9 cellular contexts compared by ENCODE assay signal in the genomic region with DNA sequence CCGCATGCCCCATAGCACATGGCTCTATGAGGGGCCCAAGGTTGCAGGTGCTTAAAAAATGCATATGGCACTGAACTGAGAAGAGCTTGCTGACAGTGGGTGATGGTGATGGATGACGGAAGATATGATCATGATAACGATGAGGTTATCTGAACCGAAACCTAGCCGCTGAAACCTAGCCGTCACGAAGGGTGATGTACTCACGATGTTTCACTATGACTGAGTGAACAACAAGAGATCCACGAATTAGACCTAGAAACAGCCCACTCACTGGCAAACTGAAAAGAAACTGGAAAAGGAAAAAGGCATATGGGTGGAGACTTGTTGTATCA. TPM values are rescaled to one million over a fixed set of nuclear protein-coding genes. Genes with fewer than 3 reads are reported as not detected.
A peak's percentile ranks its signal among the peaks of the same experiment; 100 is the strongest.
DNase-seq lines count a peak whose midpoint lies in the region; ATAC-seq lines count a peak whose summit lies in the region.
"Had no signal": no experiment of that assay in that cellular context is flagged by ENCODE, and none has a peak within 500 bp of the region (broad histone marks: within the 10 kb centered on the region; RNA-seq: fewer than 3 reads in every experiment).

No MANE protein-coding gene starts in this region.

- peak; percentile 89 for ATAC-seq in HG03354 (IDR thresholded peaks at IDR 0.05; ENCODE audit: poor library complexity, severe bottlenecking, unreplicated experiment)

- no peaks in the 10 kb centered on the region for H3K9me3 Mint-ChIP-seq in activated naive CD4-positive, alpha-beta T cell treated with anti-CD3 and anti-CD28 coated beads for 36 hours

- CTCF ChIA-PET in activated naive CD4-positive, alpha-beta T cell treated with anti-CD3 and anti-CD28 coated beads for 36 hours (lab: Charles Lee): interaction anchor here (0.6 to 4.6 kb wide), 5 partner anchors 14 to 330 kb away, joined by 3 to 21 read pairs (median 3); no protein-coding TSS in a partner anchor

- no peaks in the 10 kb centered on the region for H3K27me3 Mint-ChIP-seq in activated naive CD4-positive, alpha-beta T cell treated with anti-CD3 and anti-CD28 coated beads for 36 hours (ENCODE audit: low read depth)

- H3K27ac Mint-ChIP-seq in activated naive CD4-positive, alpha-beta T cell treated with anti-CD3 and anti-CD28 coated beads for 36 hours: peak overlapping the region; percentile 79

- H3K4me3 Mint-ChIP-seq in activated naive CD4-positive, alpha-beta T cell treated with anti-CD3 and anti-CD28 coated beads for 36 hours: peak overlapping the region; percentile 1

- H3K36me3 Mint-ChIP-seq in activated naive CD4-positive, alpha-beta T cell treated with anti-CD3 and anti-CD28 coated beads for 36 hours (ENCODE audit: low read depth): no peaks in the 10 kb centered on the region

- DNase-seq in stimulated activated naive CD4-positive, alpha-beta T cell treated with Interleukin-2 at 50 U/mL for 16 hours (lab: John Stamatoyannopoulos, UW): peak; percentile 75
- DNase-seq in stimulated activated naive CD4-positive, alpha-beta T cell (lab: John Stamatoyannopoulos, UW): no peak
- peak; percentile 89 for DNase-seq in activated naive CD4-positive, alpha-beta T cell treated with anti-CD3 and anti-CD28 coated beads for 36 hours
- DNase-seq in Kasumi-1 (lab: John Stamatoyannopoulos, UW): no peak
- DNase-seq in T1000 (lab: John Stamatoyannopoulos, UW): no peak
- DNase-seq in NCI-H345 treated with DMSO at 0.1 percent for 48 hours (lab: John Stamatoyannopoulos, UW; ENCODE audit: unreplicated experiment): no peak
- no peak for DNase-seq in HCEC 1CT
- DNase-seq: ACHN had no signal

- H3K4me1 Mint-ChIP-seq in activated naive CD4-positive, alpha-beta T cell treated with anti-CD3 and anti-CD28 coated beads for 36 hours (ENCODE audit: low read depth): peaks cover 95% of the 10 kb centered on the region

- intact Hi-C loops in activated naive CD4-positive, alpha-beta T cell treated with anti-CD3 and anti-CD28 coated beads for 36 hours (cut with micrococcal nuclease): loop anchor here (1.0 to 5.0 kb wide), 6 partner anchors 26 to 1114 kb away; no protein-coding TSS in a partner anchor

RNA-seq across cellular contexts. Expression of a gene that starts 57.6 kb away (rescaled TPM):
- total RNA-seq in activated naive CD4-positive, alpha-beta T cell treated with anti-CD3 and anti-CD28 coated beads for 36 hours: 100 to 1,000 TPM in 1 of 2 experiments, 10 to 100 TPM in 1; 98.9 to 101 TPM

Comparison
In these comparisons a context has a peak if more than half of its experiments do, and no peak if none do; other contexts are left out.
1. DNase-seq: peak in stimulated activated naive CD4-positive, alpha-beta T cell treated with Interleukin-2 at 50 U/mL for 16 hours (single experiment) and activated naive CD4-positive, alpha-beta T cell treated with anti-CD3 and anti-CD28 coated beads for 36 hours (single experiment); none in stimulated activated naive CD4-positive, alpha-beta T cell (0 of 6), Kasumi-1 (0 of 2), T1000 (single experiment), NCI-H345 treated with DMSO at 0.1 percent for 48 hours (single experiment) and HCEC 1CT (single experiment).